In genomic region chr6:35055906-35056305, GRCh38 we compare ENCODE assay signal across 16 cellular contexts.
DNase-seq lines count a peak whose midpoint lies in the region; ATAC-seq and TF ChIP-seq lines count a peak whose summit lies in the region.
"Had no signal": no experiment of that assay in that cellular context is flagged by ENCODE, and none has a peak within 500 bp of the region (broad histone marks: within the 10 kb centered on the region; RNA-seq: fewer than 3 reads in every experiment).

No MANE protein-coding gene starts in this region.

- WGBS in GM23248 (ENCODE audit: low coverage in 1 of 2, low lambda C conversion rate in 2 of 2, missing lambda C conversion rate in 2 of 2), 2 experiments: 39 to 48% methylated on average over 4 of the region's 4 CpGs
- 89 to 97% (median 91%) methylated on average over 4 of the region's 4 CpGs for WGBS in spleen, 5 donors

- H3K27ac Mint-ChIP-seq in WTC11: 0 out of 2 replicates have a peak overlapping the region, but pooled peaks have one; percentile 32
- H3K27ac Mint-ChIP-seq: CD8-positive, alpha-beta T cell; HFFc6 had no signal

- H3K4me1 Mint-ChIP-seq in WTC11: peaks cover 3% of the 10 kb centered on the region; the same call in 1 of the 2 replicates

- H3K4me2 ChIP-seq in GM23248 (ENCODE audit: unreplicated experiment): no peak overlapping the region
- H3K4me2 ChIP-seq: A549 had no signal

- DNase-seq in GM23248 (peak; percentile 23), WTC11 (ENCODE audit: low spot score) (no peak), fibroblast of peridontal ligament (ENCODE audit: extremely low read depth) (peak; percentile 56), spleen (peak; percentile 11), Ammon's horn (ENCODE audit: low spot score) (no peak), breast epithelium (ENCODE audit: low spot score in 2 of 2) (no peak)
- DNase-seq: CD8-positive, alpha-beta T cell; COR-L47; DMS153; DND-41; GDM1; HCEC 1CT; HFFc6 had no signal

- H3K36me3 ChIP-seq in GM23248 (ENCODE audit: low read depth) (no peaks in the 10 kb centered on the region), spleen (peaks cover 0 to 100% (median 40%) of the 10 kb centered on the region in 6 donors), breast epithelium (no peaks in the 10 kb centered on the region)

- no peaks in the 10 kb centered on the region for H3K9me2 ChIP-seq in GM23248 (ENCODE audit: insufficient read depth)

- H3F3A ChIP-seq in GM23248 (ENCODE audit: insufficient read depth): no peaks in the 10 kb centered on the region

- H3K36me3 Mint-ChIP-seq in WTC11: peaks cover 20% of the 10 kb centered on the region

- H2AFZ ChIP-seq in GM23248: no peak overlapping the region

- H3K4me3 ChIP-seq in GM23248 (no peak overlapping the region), spleen (no peak overlapping the region), breast epithelium (no peak overlapping the region)
- H3K4me3 ChIP-seq: A549 had no signal

- in situ Hi-C loops in GM23248 (cut with MboI): no loop called here

- intact Hi-C loops in spleen (cut with DNase I; ENCODE audit: low total_unique reads): no loop called here
- intact Hi-C loops in breast epithelium (cut with DNase I; ENCODE audit: low total_unique reads): no loop called here

- H3K9me3 ChIP-seq in GM23248 (ENCODE audit: low read depth): no peaks in the 10 kb centered on the region
- no peaks in the 10 kb centered on the region for H3K9me3 ChIP-seq in spleen
- H3K9me3 ChIP-seq in breast epithelium: no peaks in the 10 kb centered on the region
- H3K9me3 ChIP-seq: A549 had no signal

- H3K9ac ChIP-seq in GM23248: no peak overlapping the region

- H3K4me1 ChIP-seq in GM23248 (ENCODE audit: insufficient read depth): no peaks in the 10 kb centered on the region
- peaks cover 3 to 72% (median 25%) of the 10 kb centered on the region in 6 donors for H3K4me1 ChIP-seq in spleen
- no peaks in the 10 kb centered on the region for H3K4me1 ChIP-seq in breast epithelium
- H3K4me1 ChIP-seq: A549 had no signal

- no peak overlapping the region for H3K4me3 Mint-ChIP-seq in WTC11
- H3K4me3 Mint-ChIP-seq: CD14-positive monocyte; CD8-positive, alpha-beta T cell; HFFc6 had no signal

- TF ChIP-seq POLR2A in spleen (IDR thresholded peaks at IDR 0.05): no peak
- no peak for TF ChIP-seq POLR2A in breast epithelium (IDR thresholded peaks at IDR 0.05)

- no peaks in the 10 kb centered on the region for H3K27me3 Mint-ChIP-seq in WTC11 (ENCODE audit: low read depth)

- no peak for ATAC-seq in WTC11
- no peak for ATAC-seq in HG03039 (IDR thresholded peaks at IDR 0.05; ENCODE audit: unreplicated experiment)
- ATAC-seq: A549; CD8-positive, alpha-beta T cell had no signal

- CTCF ChIA-PET in WTC11 (lab: Charles Lee): no interaction called here

- H3K27me3 ChIP-seq in GM23248 (replicated peaks; ENCODE audit: insufficient read depth) (no peaks in the 10 kb centered on the region), spleen (replicated peaks in 1 of 7) (no peaks in the 10 kb centered on the region), breast epithelium (no peaks in the 10 kb centered on the region)

- TF ChIP-seq CTCF in WTC11 (IDR thresholded peaks at IDR 0.05) (no peak), spleen (IDR thresholded peaks at IDR 0.05 in 8 of 11, conservative IDR thresholded peaks at IDR 0.05 in 3 of 11) (no peak), breast epithelium (IDR thresholded peaks at IDR 0.05) (no peak)

- no peaks in the 10 kb centered on the region for H3K79me2 ChIP-seq in GM23248 (ENCODE audit: insufficient read depth)

- H3K27ac ChIP-seq in GM23248 (no peak overlapping the region), spleen (no peak overlapping the region), breast epithelium (no peak overlapping the region)
- H3K27ac ChIP-seq: A549 had no signal

- POLR2A ChIA-PET in WTC11 (lab: Charles Lee): no interaction called here

- no peaks in the 10 kb centered on the region for H3K9me3 Mint-ChIP-seq in WTC11
- H3K9me3 Mint-ChIP-seq: CD14-positive monocyte; CD8-positive, alpha-beta T cell; HFFc6 had no signal

- H4K20me1 ChIP-seq in GM23248 (ENCODE audit: insufficient read depth): no peaks in the 10 kb centered on the region

TF ChIP-seq in WTC11, 78 proteins besides CTCF, POLR2A, EP300 and RAD21:
- TF ChIP-seq SMAD4 (CRISPR knock-in tag; IDR thresholded peaks at IDR 0.05) (no peak), ZNF121 (CRISPR knock-in tag; IDR thresholded peaks at IDR 0.05) (no peak), EMX1 (CRISPR knock-in tag; IDR thresholded peaks at IDR 0.05) (no peak), MYBL2 (CRISPR knock-in tag; IDR thresholded peaks at IDR 0.05) (no peak), JAZF1 (CRISPR knock-in tag; IDR thresholded peaks at IDR 0.05) (no peak)

Comparison
In these comparisons a context has a peak if more than half of its experiments do, and no peak if none do; other contexts are left out.
1. DNase-seq: peak in GM23248 (single experiment), fibroblast of peridontal ligament (single experiment) and spleen (single experiment); none in WTC11 (single experiment), Ammon's horn (single experiment) and breast epithelium (0 of 2).